In the genomic region with DNA sequence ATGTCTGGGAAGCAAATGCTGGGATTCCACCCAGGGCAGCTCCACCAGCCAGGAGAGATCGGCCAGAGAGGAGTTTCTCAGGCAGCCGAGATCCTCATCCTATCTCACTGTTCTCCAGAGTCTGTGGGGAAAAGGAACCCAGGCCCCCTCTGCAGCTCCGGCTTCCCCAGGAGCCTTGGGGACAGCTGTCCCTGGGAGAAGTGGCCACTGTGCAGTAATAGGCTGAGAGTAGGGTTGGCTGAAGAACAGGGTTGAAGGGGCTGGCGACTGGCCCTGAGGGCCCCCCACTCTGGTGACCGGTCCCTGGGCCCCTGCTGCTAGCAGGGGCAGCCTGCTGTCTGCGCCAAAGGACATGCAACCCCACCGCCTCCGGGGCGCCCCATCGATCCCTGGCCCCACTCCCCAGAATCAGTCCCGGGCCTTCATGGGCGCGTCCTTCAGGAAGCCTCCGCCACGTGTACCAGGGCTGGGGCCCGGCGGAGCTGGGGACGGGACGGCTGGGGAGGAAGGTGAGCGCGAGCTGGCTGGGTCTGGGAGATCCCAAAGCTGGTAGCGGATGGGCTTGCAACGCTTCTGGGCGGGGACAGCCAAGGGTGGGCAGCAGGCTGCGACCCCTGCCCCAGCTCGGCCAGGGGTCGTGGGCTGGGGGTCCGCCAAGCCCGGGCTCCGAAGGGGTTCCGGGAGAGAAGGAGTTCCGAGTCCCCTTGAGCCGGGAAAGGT, we compare ENCODE assay signal across 8 cellular contexts. TPM values are rescaled to one million over a fixed set of nuclear protein-coding genes. Genes with fewer than 3 reads are reported as not detected.
DNase-seq lines count a peak whose midpoint lies in the region; ATAC-seq and TF ChIP-seq lines count a peak whose summit lies in the region.

No MANE protein-coding gene starts in this region.

- H3K27me3 Mint-ChIP-seq in activated T-helper 17 cell treated with anti-CD3 and anti-CD28 coated beads, Interleukin-2, amount 50 U/mL, for 72 hours = no peaks in the 10 kb centered on the region

- peaks cover 10% of the 10 kb centered on the region for H3K36me3 Mint-ChIP-seq in activated T-helper 17 cell treated with anti-CD3 and anti-CD28 coated beads, Interleukin-2, amount 50 U/mL, for 72 hours (ENCODE audit: low read depth)

- H3K4me3 Mint-ChIP-seq in activated T-helper 17 cell treated with anti-CD3 and anti-CD28 coated beads, Interleukin-2, amount 50 U/mL, for 72 hours = peak overlapping the region; percentile 88

- H3K4me1 Mint-ChIP-seq in activated T-helper 17 cell treated with anti-CD3 and anti-CD28 coated beads, Interleukin-2, amount 50 U/mL, for 72 hours = peaks cover 24% of the 10 kb centered on the region

- TF ChIP-seq CTCF in 22Rv1 (IDR thresholded peaks at IDR 0.05) = no peak

- ATAC-seq in activated T-helper 17 cell treated with anti-CD3 and anti-CD28 coated beads, Interleukin-2, amount 50 U/mL, for 72 hours (replicated peaks) = no peak
- ATAC-seq in GM21390 (IDR thresholded peaks at IDR 0.05; ENCODE audit: unreplicated experiment) = no peak
- no peak for ATAC-seq in HG02623 (IDR thresholded peaks at IDR 0.05; ENCODE audit: unreplicated experiment)

- peak overlapping the region; percentile 63 for H3K4me3 ChIP-seq in iPS-11a (ENCODE audit: low read depth, low read length)
- H3K4me3 ChIP-seq in skin epidermis = peak overlapping the region; percentile 81 to 94 (median 91)

- H3K27ac Mint-ChIP-seq in activated T-helper 17 cell treated with anti-CD3 and anti-CD28 coated beads, Interleukin-2, amount 50 U/mL, for 72 hours = peak overlapping the region; percentile 80

- peak; percentile 48 for DNase-seq in HEK293T (ENCODE audit: extremely low spot score)
- DNase-seq in NCI-H2107 treated with DMSO at 0.1 percent for 48 hours (lab: John Stamatoyannopoulos, UW; ENCODE audit: unreplicated experiment) = no peak

- H3K27ac ChIP-seq in 22Rv1 (peak overlapping the region; percentile 98), skin epidermis (peak overlapping the region; percentile 75 to 99 (median 95))

- H3K9me3 Mint-ChIP-seq in activated T-helper 17 cell treated with anti-CD3 and anti-CD28 coated beads, Interleukin-2, amount 50 U/mL, for 72 hours = no peaks in the 10 kb centered on the region

- POLR2A ChIA-PET in HEK293T (lab: Yijun Ruan, JAX) = interaction anchor here (0.6 to 1.7 kb wide), 3 partner anchors 10 to 27 kb away, joined by 3 to 5 read pairs (median 3); no protein-coding TSS in a partner anchor

- CTCF ChIA-PET in HEK293T (lab: Yijun Ruan, JAX) = interaction anchor here (0.6 to 0.8 kb wide), 2 partner anchors 11 kb away, joined by 3 to 6 read pairs; no protein-coding TSS in a partner anchor

TF ChIP-seq in HEK293T, 16 proteins besides CTCF, POLR2A, EP300 and RAD21:
- TF ChIP-seq SUZ12 (IDR thresholded peaks at IDR 0.05) = no peak
- no peak for TF ChIP-seq HDGF (IDR thresholded peaks at IDR 0.05; ENCODE audit: borderline replicate concordance)
- no peak for TF ChIP-seq FOXK2 (IDR thresholded peaks at IDR 0.05)
- TF ChIP-seq BHLHE40 (IDR thresholded peaks at IDR 0.05; ENCODE audit: borderline replicate concordance) = no peak
- peak; percentile 69 for TF ChIP-seq L3MBTL2 (conservative IDR thresholded peaks at IDR 0.05)

RNA-seq across cellular contexts. Expression of a gene that starts 44.0 kb away (rescaled TPM):
- 10 to 100 TPM; 14.7 to 17.1 TPM for total RNA-seq in activated T-helper 17 cell treated with anti-CD3 and anti-CD28 coated beads, Interleukin-2, amount 50 U/mL, for 72 hours
